Comparison of ENCODE assay signal across 8 cellular contexts in genomic region chr11:45771194-45771941, GRCh38. TPM values are rescaled to one million over a fixed set of nuclear protein-coding genes. Genes with fewer than 3 reads are reported as not detected.
A peak's percentile ranks its signal among the peaks of the same experiment; 100 is the strongest.
DNase-seq lines count a peak whose midpoint lies in the region; ATAC-seq and TF ChIP-seq lines count a peak whose summit lies in the region.

No MANE protein-coding gene starts in this region.

- 0% methylated on average over 16 of the region's 30 CpGs for WGBS in right lobe of liver (ENCODE audit: insufficient coverage, low coverage, low lambda C conversion rate, missing lambda C conversion rate)

- in situ Hi-C loops in GM13977 (cut with MboI; ENCODE audit: low pct_unique_long_range_greater_than_20kb, low sequenced_read_pairs, unreplicated experiment), result loop anchor here (25.0 kb wide), 1 partner anchor 384 kb away; no protein-coding TSS in a partner anchor

- intact Hi-C loops in right lobe of liver (cut with DNase I), result no loop called here

- TF ChIP-seq POLR2A in right lobe of liver (IDR thresholded peaks at IDR 0.05), result no peak

- TF ChIP-seq CTCF in 22Rv1 (IDR thresholded peaks at IDR 0.05) (peak; percentile 53), GM13977 (IDR thresholded peaks at IDR 0.05; ENCODE audit: extremely low read depth, insufficient read depth, missing control alignments) (peak; percentile 84), right lobe of liver (IDR thresholded peaks at IDR 0.05) (peak; percentile 76 to 89 (median 84))

- H3K27me3 ChIP-seq in right lobe of liver, result no peaks in the 10 kb centered on the region

- ATAC-seq in HG03039 (IDR thresholded peaks at IDR 0.05; ENCODE audit: unreplicated experiment) (peak; percentile 35), right lobe of liver (peak; percentile 76 to 85 (median 82))

- H3K9me3 ChIP-seq in right lobe of liver, result no peaks in the 10 kb centered on the region

- H3K4me3 ChIP-seq in right lobe of liver, result peak overlapping the region; percentile 38 to 63 (median 54)

- DNase-seq in GM13977 (ENCODE audit: low spot score), result peak; percentile 75
- peak; percentile 81 for DNase-seq in NCI-H2196 (lab: John Stamatoyannopoulos, UW; ENCODE audit: unreplicated experiment)
- peak; percentile 80 for DNase-seq in activated CD4-positive, alpha-beta T cell treated with anti-CD3 and anti-CD28 coated beads for 48 hours
- peak; percentile 75 for DNase-seq in dermis blood vessel endothelial cell
- DNase-seq in right lobe of liver, result peak; percentile 68 to 70 (median 70)
- peak; percentile 78 for DNase-seq in stimulated activated CD4-positive, alpha-beta T cell treated with anti-CD3 and anti-CD28 coated beads, Interleukin-4, amount 100 ng/mL, for 24 hours

- H3K36me3 ChIP-seq in right lobe of liver, result no peaks in the 10 kb centered on the region

- H3K27ac ChIP-seq in 22Rv1 (no peak overlapping the region), right lobe of liver (peak overlapping the region; percentile 70 to 81 (median 80))

- peaks cover 0 to 7% (median 2%) of the 10 kb centered on the region in 4 donors for H3K4me1 ChIP-seq in right lobe of liver

RNA-seq across cellular contexts. Expression of gene SLC35C1, which starts 33.6 kb away (rescaled TPM):
- 4.8 and 14.2 TPM in 2 replicates for total RNA-seq in dermis blood vessel endothelial cell
- total RNA-seq in right lobe of liver, result 100 to 1,000 TPM in 3 of 6 experiments, 10 to 100 TPM in 3; 11.6 to 134 (median 83.9) TPM
